ENCODE assay signal across 1 cellular context in the genomic region with DNA sequence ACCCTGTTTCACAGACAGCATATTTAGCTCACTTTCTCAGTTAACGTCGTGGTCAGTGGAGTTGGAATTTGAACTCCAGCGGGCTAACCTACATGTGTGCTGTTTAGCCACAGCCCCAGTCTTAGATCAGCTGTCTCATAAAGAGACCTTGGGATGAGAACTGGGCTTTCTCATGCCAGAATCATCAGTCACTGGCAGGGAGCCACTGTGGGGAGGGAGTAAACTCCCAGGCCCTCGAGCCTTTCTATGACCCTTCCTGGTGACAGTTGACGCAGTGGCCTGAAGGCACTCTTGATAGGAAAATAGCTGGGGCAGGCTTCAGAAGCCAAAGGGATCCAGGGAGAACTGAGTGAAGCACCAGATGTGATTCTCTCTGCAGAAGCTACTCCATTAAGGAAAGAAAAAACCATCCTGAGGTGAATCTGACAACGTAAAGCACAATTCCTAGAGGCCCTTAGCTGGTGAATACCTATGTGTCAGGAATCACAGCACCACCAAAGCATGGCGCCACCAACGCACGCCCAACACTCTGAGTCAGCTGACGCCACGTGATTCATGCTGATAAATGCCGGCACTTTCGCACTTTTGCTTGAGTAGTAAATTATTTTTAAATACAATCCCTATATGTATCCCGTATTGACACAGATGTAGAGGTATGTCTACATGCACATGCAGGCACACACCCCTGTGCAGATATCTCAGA.
A peak's percentile ranks its signal among the peaks of the same experiment; 100 is the strongest.
TF ChIP-seq lines count a peak whose summit lies in the region.

No MANE protein-coding gene starts in this region.

TF ChIP-seq in K562, 482 proteins besides CTCF, POLR2A, EP300 and RAD21 (continued from another document):
- TF ChIP-seq, protein P1, sequence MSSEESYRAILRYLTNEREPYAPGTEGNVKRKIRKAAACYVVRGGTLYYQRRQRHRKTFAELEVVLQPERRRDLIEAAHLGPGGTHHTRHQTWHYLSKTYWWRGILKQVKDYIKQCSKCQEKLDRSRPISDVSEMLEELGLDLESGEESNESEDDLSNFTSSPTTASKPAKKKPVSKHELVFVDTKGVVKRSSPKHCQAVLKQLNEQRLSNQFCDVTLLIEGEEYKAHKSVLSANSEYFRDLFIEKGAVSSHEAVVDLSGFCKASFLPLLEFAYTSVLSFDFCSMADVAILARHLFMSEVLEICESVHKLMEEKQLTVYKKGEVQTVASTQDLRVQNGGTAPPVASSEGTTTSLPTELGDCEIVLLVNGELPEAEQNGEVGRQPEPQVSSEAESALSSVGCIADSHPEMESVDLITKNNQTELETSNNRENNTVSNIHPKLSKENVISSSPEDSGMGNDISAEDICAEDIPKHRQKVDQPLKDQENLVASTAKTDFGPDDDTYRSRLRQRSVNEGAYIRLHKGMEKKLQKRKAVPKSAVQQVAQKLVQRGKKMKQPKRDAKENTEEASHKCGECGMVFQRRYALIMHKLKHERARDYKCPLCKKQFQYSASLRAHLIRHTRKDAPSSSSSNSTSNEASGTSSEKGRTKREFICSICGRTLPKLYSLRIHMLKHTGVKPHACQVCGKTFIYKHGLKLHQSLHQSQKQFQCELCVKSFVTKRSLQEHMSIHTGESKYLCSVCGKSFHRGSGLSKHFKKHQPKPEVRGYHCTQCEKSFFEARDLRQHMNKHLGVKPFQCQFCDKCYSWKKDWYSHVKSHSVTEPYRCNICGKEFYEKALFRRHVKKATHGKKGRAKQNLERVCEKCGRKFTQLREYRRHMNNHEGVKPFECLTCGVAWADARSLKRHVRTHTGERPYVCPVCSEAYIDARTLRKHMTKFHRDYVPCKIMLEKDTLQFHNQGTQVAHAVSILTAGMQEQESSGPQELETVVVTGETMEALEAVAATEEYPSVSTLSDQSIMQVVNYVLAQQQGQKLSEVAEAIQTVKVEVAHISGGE (CRISPR knock-in tag; IDR thresholded peaks at IDR 0.05), result no peak
- TF ChIP-seq SIRT6 (IDR thresholded peaks at IDR 0.05; ENCODE audit: low read depth, low read length), result no peak
- no peak for TF ChIP-seq ZNF764 (CRISPR knock-in tag; IDR thresholded peaks at IDR 0.05; ENCODE audit: low read depth)
- no peak for TF ChIP-seq ZNF384 (IDR thresholded peaks at IDR 0.05; ENCODE audit: low read depth, low read length)
- TF ChIP-seq SIN3B (IDR thresholded peaks at IDR 0.05; ENCODE audit: low read depth), result no peak
- no peak for TF ChIP-seq SRSF3 (IDR thresholded peaks at IDR 0.05; ENCODE audit: insufficient read depth, low read length)
- TF ChIP-seq, protein P2, sequence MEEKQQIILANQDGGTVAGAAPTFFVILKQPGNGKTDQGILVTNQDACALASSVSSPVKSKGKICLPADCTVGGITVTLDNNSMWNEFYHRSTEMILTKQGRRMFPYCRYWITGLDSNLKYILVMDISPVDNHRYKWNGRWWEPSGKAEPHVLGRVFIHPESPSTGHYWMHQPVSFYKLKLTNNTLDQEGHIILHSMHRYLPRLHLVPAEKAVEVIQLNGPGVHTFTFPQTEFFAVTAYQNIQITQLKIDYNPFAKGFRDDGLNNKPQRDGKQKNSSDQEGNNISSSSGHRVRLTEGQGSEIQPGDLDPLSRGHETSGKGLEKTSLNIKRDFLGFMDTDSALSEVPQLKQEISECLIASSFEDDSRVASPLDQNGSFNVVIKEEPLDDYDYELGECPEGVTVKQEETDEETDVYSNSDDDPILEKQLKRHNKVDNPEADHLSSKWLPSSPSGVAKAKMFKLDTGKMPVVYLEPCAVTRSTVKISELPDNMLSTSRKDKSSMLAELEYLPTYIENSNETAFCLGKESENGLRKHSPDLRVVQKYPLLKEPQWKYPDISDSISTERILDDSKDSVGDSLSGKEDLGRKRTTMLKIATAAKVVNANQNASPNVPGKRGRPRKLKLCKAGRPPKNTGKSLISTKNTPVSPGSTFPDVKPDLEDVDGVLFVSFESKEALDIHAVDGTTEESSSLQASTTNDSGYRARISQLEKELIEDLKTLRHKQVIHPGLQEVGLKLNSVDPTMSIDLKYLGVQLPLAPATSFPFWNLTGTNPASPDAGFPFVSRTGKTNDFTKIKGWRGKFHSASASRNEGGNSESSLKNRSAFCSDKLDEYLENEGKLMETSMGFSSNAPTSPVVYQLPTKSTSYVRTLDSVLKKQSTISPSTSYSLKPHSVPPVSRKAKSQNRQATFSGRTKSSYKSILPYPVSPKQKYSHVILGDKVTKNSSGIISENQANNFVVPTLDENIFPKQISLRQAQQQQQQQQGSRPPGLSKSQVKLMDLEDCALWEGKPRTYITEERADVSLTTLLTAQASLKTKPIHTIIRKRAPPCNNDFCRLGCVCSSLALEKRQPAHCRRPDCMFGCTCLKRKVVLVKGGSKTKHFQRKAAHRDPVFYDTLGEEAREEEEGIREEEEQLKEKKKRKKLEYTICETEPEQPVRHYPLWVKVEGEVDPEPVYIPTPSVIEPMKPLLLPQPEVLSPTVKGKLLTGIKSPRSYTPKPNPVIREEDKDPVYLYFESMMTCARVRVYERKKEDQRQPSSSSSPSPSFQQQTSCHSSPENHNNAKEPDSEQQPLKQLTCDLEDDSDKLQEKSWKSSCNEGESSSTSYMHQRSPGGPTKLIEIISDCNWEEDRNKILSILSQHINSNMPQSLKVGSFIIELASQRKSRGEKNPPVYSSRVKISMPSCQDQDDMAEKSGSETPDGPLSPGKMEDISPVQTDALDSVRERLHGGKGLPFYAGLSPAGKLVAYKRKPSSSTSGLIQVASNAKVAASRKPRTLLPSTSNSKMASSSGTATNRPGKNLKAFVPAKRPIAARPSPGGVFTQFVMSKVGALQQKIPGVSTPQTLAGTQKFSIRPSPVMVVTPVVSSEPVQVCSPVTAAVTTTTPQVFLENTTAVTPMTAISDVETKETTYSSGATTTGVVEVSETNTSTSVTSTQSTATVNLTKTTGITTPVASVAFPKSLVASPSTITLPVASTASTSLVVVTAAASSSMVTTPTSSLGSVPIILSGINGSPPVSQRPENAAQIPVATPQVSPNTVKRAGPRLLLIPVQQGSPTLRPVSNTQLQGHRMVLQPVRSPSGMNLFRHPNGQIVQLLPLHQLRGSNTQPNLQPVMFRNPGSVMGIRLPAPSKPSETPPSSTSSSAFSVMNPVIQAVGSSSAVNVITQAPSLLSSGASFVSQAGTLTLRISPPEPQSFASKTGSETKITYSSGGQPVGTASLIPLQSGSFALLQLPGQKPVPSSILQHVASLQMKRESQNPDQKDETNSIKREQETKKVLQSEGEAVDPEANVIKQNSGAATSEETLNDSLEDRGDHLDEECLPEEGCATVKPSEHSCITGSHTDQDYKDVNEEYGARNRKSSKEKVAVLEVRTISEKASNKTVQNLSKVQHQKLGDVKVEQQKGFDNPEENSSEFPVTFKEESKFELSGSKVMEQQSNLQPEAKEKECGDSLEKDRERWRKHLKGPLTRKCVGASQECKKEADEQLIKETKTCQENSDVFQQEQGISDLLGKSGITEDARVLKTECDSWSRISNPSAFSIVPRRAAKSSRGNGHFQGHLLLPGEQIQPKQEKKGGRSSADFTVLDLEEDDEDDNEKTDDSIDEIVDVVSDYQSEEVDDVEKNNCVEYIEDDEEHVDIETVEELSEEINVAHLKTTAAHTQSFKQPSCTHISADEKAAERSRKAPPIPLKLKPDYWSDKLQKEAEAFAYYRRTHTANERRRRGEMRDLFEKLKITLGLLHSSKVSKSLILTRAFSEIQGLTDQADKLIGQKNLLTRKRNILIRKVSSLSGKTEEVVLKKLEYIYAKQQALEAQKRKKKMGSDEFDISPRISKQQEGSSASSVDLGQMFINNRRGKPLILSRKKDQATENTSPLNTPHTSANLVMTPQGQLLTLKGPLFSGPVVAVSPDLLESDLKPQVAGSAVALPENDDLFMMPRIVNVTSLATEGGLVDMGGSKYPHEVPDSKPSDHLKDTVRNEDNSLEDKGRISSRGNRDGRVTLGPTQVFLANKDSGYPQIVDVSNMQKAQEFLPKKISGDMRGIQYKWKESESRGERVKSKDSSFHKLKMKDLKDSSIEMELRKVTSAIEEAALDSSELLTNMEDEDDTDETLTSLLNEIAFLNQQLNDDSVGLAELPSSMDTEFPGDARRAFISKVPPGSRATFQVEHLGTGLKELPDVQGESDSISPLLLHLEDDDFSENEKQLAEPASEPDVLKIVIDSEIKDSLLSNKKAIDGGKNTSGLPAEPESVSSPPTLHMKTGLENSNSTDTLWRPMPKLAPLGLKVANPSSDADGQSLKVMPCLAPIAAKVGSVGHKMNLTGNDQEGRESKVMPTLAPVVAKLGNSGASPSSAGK (IDR thresholded peaks at IDR 0.05), result no peak
- TF ChIP-seq, protein P3, sequence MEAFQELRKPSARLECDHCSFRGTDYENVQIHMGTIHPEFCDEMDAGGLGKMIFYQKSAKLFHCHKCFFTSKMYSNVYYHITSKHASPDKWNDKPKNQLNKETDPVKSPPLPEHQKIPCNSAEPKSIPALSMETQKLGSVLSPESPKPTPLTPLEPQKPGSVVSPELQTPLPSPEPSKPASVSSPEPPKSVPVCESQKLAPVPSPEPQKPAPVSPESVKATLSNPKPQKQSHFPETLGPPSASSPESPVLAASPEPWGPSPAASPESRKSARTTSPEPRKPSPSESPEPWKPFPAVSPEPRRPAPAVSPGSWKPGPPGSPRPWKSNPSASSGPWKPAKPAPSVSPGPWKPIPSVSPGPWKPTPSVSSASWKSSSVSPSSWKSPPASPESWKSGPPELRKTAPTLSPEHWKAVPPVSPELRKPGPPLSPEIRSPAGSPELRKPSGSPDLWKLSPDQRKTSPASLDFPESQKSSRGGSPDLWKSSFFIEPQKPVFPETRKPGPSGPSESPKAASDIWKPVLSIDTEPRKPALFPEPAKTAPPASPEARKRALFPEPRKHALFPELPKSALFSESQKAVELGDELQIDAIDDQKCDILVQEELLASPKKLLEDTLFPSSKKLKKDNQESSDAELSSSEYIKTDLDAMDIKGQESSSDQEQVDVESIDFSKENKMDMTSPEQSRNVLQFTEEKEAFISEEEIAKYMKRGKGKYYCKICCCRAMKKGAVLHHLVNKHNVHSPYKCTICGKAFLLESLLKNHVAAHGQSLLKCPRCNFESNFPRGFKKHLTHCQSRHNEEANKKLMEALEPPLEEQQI (IDR thresholded peaks at IDR 0.05), result no peak
- no peak for TF ChIP-seq RBM17 (IDR thresholded peaks at IDR 0.05; ENCODE audit: borderline replicate concordance, low read depth, low read length)
- TF ChIP-seq GABPB2 (CRISPR knock-in tag; conservative IDR thresholded peaks at IDR 0.05), result no peak
- peak; percentile 28; the same call in 1 of the 2 replicates for TF ChIP-seq CXXC5 (CRISPR knock-in tag; IDR thresholded peaks at IDR 0.05)
